Comparison of ENCODE assay signal across 1 cellular context in the genomic region with DNA sequence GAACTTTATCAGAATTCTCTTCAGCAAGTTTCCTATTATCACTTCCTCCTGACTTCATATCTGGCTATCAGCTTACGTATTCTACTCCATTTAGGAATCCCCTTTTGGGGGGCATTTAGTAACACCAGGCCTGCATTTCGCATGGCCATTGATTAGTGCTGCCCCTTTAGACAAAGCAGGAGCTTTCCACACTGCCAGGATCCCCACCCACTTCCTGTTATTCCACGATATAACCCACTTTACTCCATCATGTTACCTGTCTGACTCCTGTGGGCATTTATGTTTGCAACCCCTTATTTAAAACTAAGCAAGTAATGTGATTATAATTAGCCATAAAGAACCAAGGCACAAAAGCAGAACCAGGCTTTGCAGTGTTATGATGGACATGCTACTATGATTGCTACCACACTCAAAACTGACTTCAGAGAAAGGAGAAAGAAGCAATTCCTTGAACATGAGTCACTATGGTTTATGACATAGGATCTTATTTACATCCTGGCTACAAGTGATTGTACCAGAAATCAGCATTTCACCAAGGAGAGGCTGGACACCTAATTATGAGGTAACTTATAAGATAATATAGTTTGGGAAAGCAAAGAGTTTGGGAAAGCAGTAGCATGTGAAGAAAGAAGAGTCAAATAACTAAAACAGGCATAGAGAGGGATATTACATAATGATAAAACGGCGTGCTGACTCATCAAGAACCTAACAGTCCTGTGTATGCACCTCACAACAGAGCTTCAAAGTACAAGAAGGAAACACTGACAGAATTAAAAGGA.
A peak's percentile ranks its signal among the peaks of the same experiment; 100 is the strongest.
TF ChIP-seq lines count a peak whose summit lies in the region.

No MANE protein-coding gene starts in this region.

TF ChIP-seq in K562, 482 proteins besides CTCF, POLR2A, EP300 and RAD21 (continued from another document):
- TF ChIP-seq CREM (IDR thresholded peaks at IDR 0.05; ENCODE audit: low read depth) (peak; percentile 12; the same call in 1 of the 2 replicates), BACH1 (tag; IDR thresholded peaks at IDR 0.05) (0 out of 2 replicates have a peak, but pooled peaks have one; percentile 39), CREBBP (IDR thresholded peaks at IDR 0.05; ENCODE audit: low read depth, low read length) (no peak), ZNF146 (CRISPR knock-in tag; IDR thresholded peaks at IDR 0.05; ENCODE audit: unreplicated experiment) (no peak), SMAD1 (IDR thresholded peaks at IDR 0.05; ENCODE audit: low read depth, low read length, partially characterized antibody) (no peak), KDM1A (IDR thresholded peaks at IDR 0.05) (0 out of 4 replicates have a peak, but pooled peaks of 1 of the 2 experiments have one; percentile 12), SNRNP70 (optimal IDR thresholded peaks at IDR 0.05; ENCODE audit: low read depth, low read length) (no peak), HMG20B (CRISPR knock-in tag; IDR thresholded peaks at IDR 0.05) (no peak), ZBTB8A (IDR thresholded peaks at IDR 0.05; ENCODE audit: partially characterized antibody) (no peak), NCOA1 (IDR thresholded peaks at IDR 0.05; ENCODE audit: low read depth) (no peak), FOXA3 (CRISPR knock-in tag; conservative IDR thresholded peaks at IDR 0.05 in 1 of 2, IDR thresholded peaks at IDR 0.05 in 1 of 2) (peak in 1 of 2 experiments; percentile 43; a peak in 1 of 4 replicates), ZNF384 (IDR thresholded peaks at IDR 0.05; ENCODE audit: low read depth, low read length) (no peak), SPI1 (IDR thresholded peaks at IDR 0.05; ENCODE audit: borderline replicate concordance, low read depth, low read length) (peak; percentile 58; the same call in 1 of the 2 replicates), ZEB2 (IDR thresholded peaks at IDR 0.05) (peak; percentile 32; the same call in 1 of the 2 replicates), FOSL1 (tag; conservative IDR thresholded peaks at IDR 0.05) (peak; percentile 91), SMARCE1 (IDR thresholded peaks at IDR 0.05) (peak; percentile 80), BRD9 (IDR thresholded peaks at IDR 0.05; ENCODE audit: low read depth, partially characterized antibody) (peak; percentile 28), TSC22D4 (tag; IDR thresholded peaks at IDR 0.05) (no peak), KLF10 (CRISPR knock-in tag; IDR thresholded peaks at IDR 0.05) (no peak), ZNF316 (IDR thresholded peaks at IDR 0.05) (peak; percentile 98), JUN (IDR thresholded peaks at IDR 0.05; ENCODE audit: borderline replicate concordance, low read depth, low read length) (peak; percentile 86), JUN (CRISPR knock-in tag; IDR thresholded peaks at IDR 0.05; ENCODE audit: borderline replicate concordance) (no peak), SMAD4 (CRISPR knock-in tag; conservative IDR thresholded peaks at IDR 0.05) (peak; percentile 42; the same call in 1 of the 2 replicates), ZSCAN29 (IDR thresholded peaks at IDR 0.05) (no peak), NR3C1 (CRISPR knock-in tag; IDR thresholded peaks at IDR 0.05) (no peak)
- TF ChIP-seq, protein P1, sequence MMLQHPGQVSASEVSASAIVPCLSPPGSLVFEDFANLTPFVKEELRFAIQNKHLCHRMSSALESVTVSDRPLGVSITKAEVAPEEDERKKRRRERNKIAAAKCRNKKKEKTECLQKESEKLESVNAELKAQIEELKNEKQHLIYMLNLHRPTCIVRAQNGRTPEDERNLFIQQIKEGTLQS (IDR thresholded peaks at IDR 0.05): peak; percentile 93
- TF ChIP-seq, protein P1 (CRISPR knock-in tag; conservative IDR thresholded peaks at IDR 0.05): no peak
- TF ChIP-seq, protein P2, sequence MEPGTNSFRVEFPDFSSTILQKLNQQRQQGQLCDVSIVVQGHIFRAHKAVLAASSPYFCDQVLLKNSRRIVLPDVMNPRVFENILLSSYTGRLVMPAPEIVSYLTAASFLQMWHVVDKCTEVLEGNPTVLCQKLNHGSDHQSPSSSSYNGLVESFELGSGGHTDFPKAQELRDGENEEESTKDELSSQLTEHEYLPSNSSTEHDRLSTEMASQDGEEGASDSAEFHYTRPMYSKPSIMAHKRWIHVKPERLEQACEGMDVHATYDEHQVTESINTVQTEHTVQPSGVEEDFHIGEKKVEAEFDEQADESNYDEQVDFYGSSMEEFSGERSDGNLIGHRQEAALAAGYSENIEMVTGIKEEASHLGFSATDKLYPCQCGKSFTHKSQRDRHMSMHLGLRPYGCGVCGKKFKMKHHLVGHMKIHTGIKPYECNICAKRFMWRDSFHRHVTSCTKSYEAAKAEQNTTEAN (CRISPR knock-in tag; IDR thresholded peaks at IDR 0.05): no peak
- TF ChIP-seq, protein P3, sequence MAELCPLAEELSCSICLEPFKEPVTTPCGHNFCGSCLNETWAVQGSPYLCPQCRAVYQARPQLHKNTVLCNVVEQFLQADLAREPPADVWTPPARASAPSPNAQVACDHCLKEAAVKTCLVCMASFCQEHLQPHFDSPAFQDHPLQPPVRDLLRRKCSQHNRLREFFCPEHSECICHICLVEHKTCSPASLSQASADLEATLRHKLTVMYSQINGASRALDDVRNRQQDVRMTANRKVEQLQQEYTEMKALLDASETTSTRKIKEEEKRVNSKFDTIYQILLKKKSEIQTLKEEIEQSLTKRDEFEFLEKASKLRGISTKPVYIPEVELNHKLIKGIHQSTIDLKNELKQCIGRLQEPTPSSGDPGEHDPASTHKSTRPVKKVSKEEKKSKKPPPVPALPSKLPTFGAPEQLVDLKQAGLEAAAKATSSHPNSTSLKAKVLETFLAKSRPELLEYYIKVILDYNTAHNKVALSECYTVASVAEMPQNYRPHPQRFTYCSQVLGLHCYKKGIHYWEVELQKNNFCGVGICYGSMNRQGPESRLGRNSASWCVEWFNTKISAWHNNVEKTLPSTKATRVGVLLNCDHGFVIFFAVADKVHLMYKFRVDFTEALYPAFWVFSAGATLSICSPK (IDR thresholded peaks at IDR 0.05; ENCODE audit: borderline replicate concordance): no peak
- TF ChIP-seq, protein P4, sequence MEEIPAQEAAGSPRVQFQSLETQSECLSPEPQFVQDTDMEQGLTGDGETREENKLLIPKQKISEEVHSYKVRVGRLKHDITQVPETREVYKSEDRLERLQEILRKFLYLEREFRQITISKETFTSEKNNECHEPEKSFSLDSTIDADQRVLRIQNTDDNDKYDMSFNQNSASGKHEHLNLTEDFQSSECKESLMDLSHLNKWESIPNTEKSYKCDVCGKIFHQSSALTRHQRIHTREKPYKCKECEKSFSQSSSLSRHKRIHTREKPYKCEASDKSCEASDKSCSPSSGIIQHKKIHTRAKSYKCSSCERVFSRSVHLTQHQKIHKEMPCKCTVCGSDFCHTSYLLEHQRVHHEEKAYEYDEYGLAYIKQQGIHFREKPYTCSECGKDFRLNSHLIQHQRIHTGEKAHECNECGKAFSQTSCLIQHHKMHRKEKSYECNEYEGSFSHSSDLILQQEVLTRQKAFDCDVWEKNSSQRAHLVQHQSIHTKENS (CRISPR knock-in tag; IDR thresholded peaks at IDR 0.05): no peak
